2 cellular contexts compared by ENCODE assay signal in the genomic region with DNA sequence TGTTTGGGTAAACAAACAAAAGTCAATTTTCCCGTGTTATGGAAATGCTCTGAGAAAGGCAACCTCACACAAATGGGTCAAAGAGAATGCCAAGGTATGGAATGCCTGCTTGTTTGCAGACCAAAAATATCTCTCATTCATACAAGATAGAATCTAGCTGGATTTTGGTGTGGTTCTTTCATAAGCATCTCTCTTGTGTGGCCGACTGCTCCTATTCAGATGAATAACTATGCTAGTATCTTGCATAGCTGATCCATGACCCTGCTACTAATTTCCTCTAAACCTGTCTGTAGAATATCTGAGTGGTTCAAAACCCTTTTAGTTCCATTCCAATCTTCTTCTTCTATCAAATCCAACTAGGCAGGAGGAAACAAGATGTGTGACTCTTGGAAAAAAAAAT.
TF ChIP-seq lines count a peak whose summit lies in the region.

No MANE protein-coding gene starts in this region.

TF ChIP-seq in IMR-90, 13 proteins besides CTCF, POLR2A, EP300 and RAD21:
- no peak for TF ChIP-seq RFX5 (IDR thresholded peaks at IDR 0.05; ENCODE audit: low read depth, low read length)
- no peak for TF ChIP-seq CEBPB (IDR thresholded peaks at IDR 0.05; ENCODE audit: low read depth, low read length)
- TF ChIP-seq CHD1 (IDR thresholded peaks at IDR 0.05; ENCODE audit: low read depth, low read length) = no peak
- TF ChIP-seq MAZ (IDR thresholded peaks at IDR 0.05; ENCODE audit: borderline replicate concordance, low read depth, low read length) = no peak
- no peak for TF ChIP-seq NFE2L2 (IDR thresholded peaks at IDR 0.05; ENCODE audit: low read depth, low read length)
- TF ChIP-seq FOS (IDR thresholded peaks at IDR 0.05; ENCODE audit: low read depth, low read length) = no peak
- TF ChIP-seq, protein P1, sequence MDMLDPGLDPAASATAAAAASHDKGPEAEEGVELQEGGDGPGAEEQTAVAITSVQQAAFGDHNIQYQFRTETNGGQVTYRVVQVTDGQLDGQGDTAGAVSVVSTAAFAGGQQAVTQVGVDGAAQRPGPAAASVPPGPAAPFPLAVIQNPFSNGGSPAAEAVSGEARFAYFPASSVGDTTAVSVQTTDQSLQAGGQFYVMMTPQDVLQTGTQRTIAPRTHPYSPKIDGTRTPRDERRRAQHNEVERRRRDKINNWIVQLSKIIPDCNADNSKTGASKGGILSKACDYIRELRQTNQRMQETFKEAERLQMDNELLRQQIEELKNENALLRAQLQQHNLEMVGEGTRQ (IDR thresholded peaks at IDR 0.05; ENCODE audit: low read depth, low read length) = no peak
- no peak for TF ChIP-seq MXI1 (IDR thresholded peaks at IDR 0.05; ENCODE audit: borderline replicate concordance, low read depth, low read length)
- TF ChIP-seq BHLHE40 (IDR thresholded peaks at IDR 0.05; ENCODE audit: low read depth, low read length) = no peak
- TF ChIP-seq MAFK (IDR thresholded peaks at IDR 0.05; ENCODE audit: low read depth, low read length) = no peak
- TF ChIP-seq, protein P2, sequence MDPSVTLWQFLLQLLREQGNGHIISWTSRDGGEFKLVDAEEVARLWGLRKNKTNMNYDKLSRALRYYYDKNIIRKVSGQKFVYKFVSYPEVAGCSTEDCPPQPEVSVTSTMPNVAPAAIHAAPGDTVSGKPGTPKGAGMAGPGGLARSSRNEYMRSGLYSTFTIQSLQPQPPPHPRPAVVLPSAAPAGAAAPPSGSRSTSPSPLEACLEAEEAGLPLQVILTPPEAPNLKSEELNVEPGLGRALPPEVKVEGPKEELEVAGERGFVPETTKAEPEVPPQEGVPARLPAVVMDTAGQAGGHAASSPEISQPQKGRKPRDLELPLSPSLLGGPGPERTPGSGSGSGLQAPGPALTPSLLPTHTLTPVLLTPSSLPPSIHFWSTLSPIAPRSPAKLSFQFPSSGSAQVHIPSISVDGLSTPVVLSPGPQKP (IDR thresholded peaks at IDR 0.05; ENCODE audit: borderline replicate concordance, low read depth, low read length) = no peak
- TF ChIP-seq RCOR1 (IDR thresholded peaks at IDR 0.05; ENCODE audit: insufficient replicate concordance, low read length) = no peak
- no peak for TF ChIP-seq SMC3 (IDR thresholded peaks at IDR 0.05; ENCODE audit: low read depth, low read length)

TF ChIP-seq in endothelial cell of umbilical vein, 7 proteins besides CTCF, POLR2A, EP300 and RAD21:
- TF ChIP-seq EZH2 (IDR thresholded peaks at IDR 0.05; ENCODE audit: borderline replicate concordance, low read depth, low read length, severe bottlenecking) (no peak), GATA2 (IDR thresholded peaks at IDR 0.05; ENCODE audit: insufficient read depth, insufficient read length, low read depth, low read length) (no peak)
